In genomic region chr12:111841750-111842555, GRCh38 we compare ENCODE assay signal across 1 cellular context.
TF ChIP-seq lines count a peak whose summit lies in the region.

TSS of gene MAPKAPK5 (plus strand) at chr12:111842228. CDS start at chr12:111842734, 506 bp downstream.

TF ChIP-seq in HCT116, 20 proteins besides CTCF, POLR2A, EP300 and RAD21 (continued from another document):
- TF ChIP-seq ZBTB33 (IDR thresholded peaks at IDR 0.05; ENCODE audit: extremely low read depth, insufficient replicate concordance, low read length): peak; percentile 92
